In genomic region chr13:26872444-26873173, GRCh38 we compare ENCODE assay signal across 8 cellular contexts.
A peak's percentile ranks its signal among the peaks of the same experiment; 100 is the strongest.
DNase-seq lines count a peak whose midpoint lies in the region; ATAC-seq, FAIRE-seq and TF ChIP-seq lines count a peak whose summit lies in the region.

No MANE protein-coding gene starts in this region.

- H3K79me1 ChIP-seq in IMR-90 (ENCODE audit: low read depth in 1 of 2, low read length in 2 of 2), result no peaks in the 10 kb centered on the region

- no peak overlapping the region for H2BK20ac ChIP-seq in IMR-90 (ENCODE audit: low read depth, low read length)

- CTCF ChIA-PET in IMR-90 (lab: Yijun Ruan, JAX), result interaction anchor here (0.9 to 1.7 kb wide), 3 partner anchors 13 to 166 kb away, joined by 3 to 4 read pairs (median 4); no protein-coding TSS in a partner anchor

- dilution Hi-C loops in IMR-90 (cut with HindIII; ENCODE audit: low sequenced_read_pairs, unreplicated experiment), result no loop called here

- H3K23ac ChIP-seq in IMR-90 (ENCODE audit: low read depth, low read length), result no peak overlapping the region

- TF ChIP-seq POLR2A in IMR-90 (IDR thresholded peaks at IDR 0.05; ENCODE audit: low read depth, low read length), result no peak

- BruUV-seq in IMR-90 (replicated peaks; lab: Mats Ljungman, UMichigan), result no TSS peak

- POLR2A ChIA-PET in IMR-90 (lab: Charles Lee; ENCODE audit: unreplicated experiment), result no interaction called here

- H2BK120ac ChIP-seq in IMR-90 (ENCODE audit: low read depth, low read length), result no peak overlapping the region

- no peak overlapping the region for H4K91ac ChIP-seq in IMR-90 (ENCODE audit: insufficient read depth, low read depth, low read length)

- H2AK9ac ChIP-seq in IMR-90 (replicated peaks; ENCODE audit: low read depth, low read length, poor library complexity), result no peak overlapping the region

- H3K27ac ChIP-seq in IMR-90 (ENCODE audit: insufficient read depth, low read length) (no peak overlapping the region), SJCRH30 (no peak overlapping the region)

- FAIRE-seq in D721Med (lab: Jason Lieb, UNC), result no peak

- no peaks in the 10 kb centered on the region for H4K20me1 ChIP-seq in IMR-90 (ENCODE audit: insufficient read depth, low read length)

- H3K36me3 ChIP-seq in IMR-90 (ENCODE audit: control insufficient read depth, insufficient read depth, low read length) (no peaks in the 10 kb centered on the region), SJCRH30 (no peaks in the 10 kb centered on the region)

- H3K4ac ChIP-seq in IMR-90 (ENCODE audit: low read depth, low read length), result no peak overlapping the region

- no peak overlapping the region for H3K4me2 ChIP-seq in IMR-90 (ENCODE audit: low read depth, low read length)

- no peaks in the 10 kb centered on the region for H3K4me1 ChIP-seq in IMR-90 (ENCODE audit: control insufficient read depth, insufficient read depth, low read length)
- no peaks in the 10 kb centered on the region for H3K4me1 ChIP-seq in SJCRH30

- intact Hi-C loops in IMR-90 (cut with micrococcal nuclease), result loop anchor here (1.0 kb wide), 1 partner anchor 165 kb away; no protein-coding TSS in a partner anchor

- H3K18ac ChIP-seq in IMR-90 (ENCODE audit: low read depth, low read length), result no peak overlapping the region

- no peak overlapping the region for H2AFZ ChIP-seq in IMR-90 (replicated peaks; ENCODE audit: low read length, poor library complexity)

- no peaks in the 10 kb centered on the region for H3K27me3 ChIP-seq in IMR-90 (ENCODE audit: control insufficient read depth, insufficient read depth, low read length)
- H3K27me3 ChIP-seq in SJCRH30, result no peaks in the 10 kb centered on the region

- no peak overlapping the region for H4K8ac ChIP-seq in IMR-90 (ENCODE audit: low read depth in 2 of 2, low read length in 2 of 2)

- H2BK5ac ChIP-seq in IMR-90 (ENCODE audit: low read depth, low read length, poor library complexity, severe bottlenecking), result no peak overlapping the region

- H3K14ac ChIP-seq in IMR-90 (replicated peaks; ENCODE audit: low read depth, low read length), result no peak overlapping the region

- no peak overlapping the region for H2AK5ac ChIP-seq in IMR-90 (ENCODE audit: low read depth, low read length)

- WGBS in IMR-90 (ENCODE audit: extremely low coverage in 2 of 2, insufficient read length in 1 of 2), 2 experiments, result 39% methylated on average over 11 of the region's 23 CpGs; no CpG with 5 or more reads in 1 of the 2 experiments

- H3K4me3 ChIP-seq in IMR-90 (ENCODE audit: insufficient read depth, low read depth, low read length) (no peak overlapping the region), SJCRH30 (no peak overlapping the region), astrocyte of the cerebellum (ENCODE audit: low read depth, low read length) (no peak overlapping the region)

- DNase-seq in D721Med (ENCODE audit: insufficient read length, low spot score), result peak; percentile 26
- DNase-seq in IMR-90, result peak; percentile 31
- DNase-seq in SJCRH30, result peak; percentile 59 to 79
- no peak for DNase-seq in astrocyte of the cerebellum (ENCODE audit: low read depth)
- peak; percentile 75 for DNase-seq in islet precursor cell
- DNase-seq in stimulated activated CD4-positive, alpha-beta T cell treated with anti-CD3 and anti-CD28 coated beads, Interleukin-2, amount 100 ng/mL, for 24 hours, result peak; percentile 44 to 71

- TF ChIP-seq CTCF in D721Med (IDR thresholded peaks at IDR 0.05; ENCODE audit: insufficient read depth, missing control alignments) (peak; percentile 90), IMR-90 (conservative IDR thresholded peaks at IDR 0.05; ENCODE audit: low read depth, low read length) (peak; percentile 53), astrocyte of the cerebellum (IDR thresholded peaks at IDR 0.05; ENCODE audit: low read depth, low read length, missing control alignments) (peak; percentile 54)

- no peak overlapping the region for H3K56ac ChIP-seq in IMR-90 (ENCODE audit: extremely low read depth, insufficient read depth, low read length)

- H4K5ac ChIP-seq in IMR-90 (ENCODE audit: low read depth, low read length), result no peak overlapping the region

- peak; percentile 39 for TF ChIP-seq RAD21 in IMR-90 (IDR thresholded peaks at IDR 0.05; ENCODE audit: low read length)

- H3K9me3 ChIP-seq in IMR-90 (ENCODE audit: control insufficient read depth, insufficient read depth, low read length) (no peaks in the 10 kb centered on the region; the same call in 1 of the 2 replicates), SJCRH30 (replicated peaks) (no peaks in the 10 kb centered on the region)

- H3K9me1 ChIP-seq in IMR-90 (ENCODE audit: insufficient read depth, low read length), result no peaks in the 10 kb centered on the region

- in situ Hi-C loops in IMR-90 (cut with MboI; ENCODE audit: low sequenced_read_pairs) (no loop called here), astrocyte of the cerebellum (cut with HindIII; ENCODE audit: low sequenced_read_pairs) (no loop called here)

- no peak overlapping the region for H2BK15ac ChIP-seq in IMR-90 (ENCODE audit: low read depth, low read length)

- H3K9ac ChIP-seq in IMR-90 (ENCODE audit: low read depth, low read length), result no peak overlapping the region

- peak; percentile 65; the same call in 1 of the 2 replicates for ATAC-seq in IMR-90 (ENCODE audit: low read depth)
- ATAC-seq in GM19463 (IDR thresholded peaks at IDR 0.05; ENCODE audit: unreplicated experiment), result no peak
- no peak for ATAC-seq in HG02642 (IDR thresholded peaks at IDR 0.05; ENCODE audit: poor library complexity, unreplicated experiment)

TF ChIP-seq in IMR-90, 13 proteins besides CTCF, POLR2A, EP300 and RAD21:
- TF ChIP-seq NFE2L2 (IDR thresholded peaks at IDR 0.05; ENCODE audit: low read depth, low read length) (no peak), SMC3 (IDR thresholded peaks at IDR 0.05; ENCODE audit: low read depth, low read length) (peak; percentile 45; the same call in 1 of the 2 replicates)
